16 cellular contexts compared by ENCODE assay signal in the genomic region with DNA sequence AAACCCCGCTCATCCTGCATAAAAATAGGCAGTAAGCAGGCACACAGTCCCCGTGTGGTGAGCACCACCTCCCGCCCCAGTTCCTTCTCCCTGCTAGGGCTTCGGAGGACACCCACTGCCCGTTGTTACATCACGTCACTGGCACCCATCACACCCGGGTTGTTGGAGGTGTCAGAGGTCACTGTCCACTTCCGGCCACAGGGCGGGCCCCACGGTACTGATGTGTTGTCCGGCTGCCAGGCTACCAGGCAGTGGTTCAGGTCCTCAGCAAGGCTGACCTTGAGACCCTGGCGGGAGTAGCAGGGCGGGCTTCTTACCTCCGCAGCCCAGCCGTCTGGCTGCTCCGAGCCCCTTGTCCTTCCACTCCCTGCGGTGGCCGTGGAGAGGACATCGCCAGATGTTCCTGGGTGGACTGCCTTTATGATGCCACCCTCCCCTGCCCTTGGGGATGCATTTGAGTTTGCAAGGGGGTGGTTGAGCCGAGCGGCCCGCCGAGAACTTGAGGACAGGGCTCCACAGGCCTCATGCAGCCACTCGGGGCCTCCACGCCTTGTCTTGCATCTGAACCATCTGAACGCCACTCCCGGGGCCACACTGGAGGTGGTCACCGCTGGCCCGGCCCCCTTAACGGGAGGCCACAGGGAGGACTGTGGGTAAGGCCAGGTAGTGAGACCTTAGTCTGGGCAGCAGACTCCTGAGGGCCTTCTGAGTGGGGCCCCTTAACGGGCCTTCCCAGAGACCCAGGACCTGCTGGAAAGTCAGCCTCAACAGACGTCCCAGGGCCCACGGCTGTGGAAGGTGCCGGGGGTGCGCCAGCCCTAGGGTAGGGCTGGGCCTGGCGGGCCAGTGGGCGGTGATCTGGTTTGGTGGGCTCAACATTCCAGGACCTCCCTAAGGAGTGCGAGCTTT. TPM values are rescaled to one million over a fixed set of nuclear protein-coding genes. Genes with fewer than 3 reads are reported as not detected.
DNase-seq lines count a peak whose midpoint lies in the region; ATAC-seq, FAIRE-seq and TF ChIP-seq lines count a peak whose summit lies in the region.
"Had no signal": no experiment of that assay in that cellular context is flagged by ENCODE, and none has a peak within 500 bp of the region (broad histone marks: within the 10 kb centered on the region; RNA-seq: fewer than 3 reads in every experiment).

No MANE protein-coding gene starts in this region.

- H3K36me3 Mint-ChIP-seq in neural progenitor cell: no peaks in the 10 kb centered on the region

- no peak overlapping the region for H3K27ac Mint-ChIP-seq in neural progenitor cell
- H3K27ac Mint-ChIP-seq: T-helper 1 cell treated with Interleukin-12 subunit alpha and Interleukin-12 subunit beta and Interleukin-4 antibody, amounts not matched to agents 30 μg/mL and 1 μg/mL, for 36 hours had no signal

- H3K79me2 ChIP-seq in SK-N-SH (ENCODE audit: insufficient read depth): no peaks in the 10 kb centered on the region
- no peaks in the 10 kb centered on the region for H3K79me2 ChIP-seq in neural progenitor cell (ENCODE audit: low read depth)

- H3K4me3 ChIP-seq in SK-N-SH (ENCODE audit: low read depth in 2 of 2, low read length in 1 of 2): no peak overlapping the region
- H3K4me3 ChIP-seq in H7 (ENCODE audit: insufficient read depth, low read depth, low read length): no peak overlapping the region
- no peak overlapping the region for H3K4me3 ChIP-seq in pancreas
- no peak overlapping the region for H3K4me3 ChIP-seq in neural progenitor cell
- H3K4me3 ChIP-seq: esophagus muscularis mucosa, gastroesophageal sphincter, left ventricle myocardium inferior, upper lobe of right lung had no signal

- TF ChIP-seq CTCF in SK-N-SH (IDR thresholded peaks at IDR 0.05): no peak
- TF ChIP-seq CTCF in pancreas (IDR thresholded peaks at IDR 0.05): no peak
- TF ChIP-seq CTCF in neural progenitor cell (IDR thresholded peaks at IDR 0.05): no peak

- no peak overlapping the region for H3K4me3 Mint-ChIP-seq in neural progenitor cell
- H3K4me3 Mint-ChIP-seq: T-helper 1 cell treated with Interleukin-12 subunit alpha and Interleukin-12 subunit beta and Interleukin-4 antibody, amounts not matched to agents 30 μg/mL and 1 μg/mL, for 36 hours had no signal

- H3K4me1 ChIP-seq in SK-N-SH (ENCODE audit: control insufficient read depth in 1 of 2, insufficient read depth in 2 of 2, low read depth in 1 of 2, low read length in 1 of 2): peaks cover 0 to 6% of the 10 kb centered on the region in 2 experiments; a peak in 1 of 4 replicates
- peaks cover 8 to 11% (median 9%) of the 10 kb centered on the region in 3 donors for H3K4me1 ChIP-seq in pancreas
- H3K4me1 ChIP-seq in neural progenitor cell: no peaks in the 10 kb centered on the region
- H3K4me1 ChIP-seq: upper lobe of right lung had no signal

- H4K20me1 ChIP-seq in SK-N-SH (ENCODE audit: insufficient read depth): no peaks in the 10 kb centered on the region
- no peaks in the 10 kb centered on the region for H4K20me1 ChIP-seq in neural progenitor cell (ENCODE audit: low read depth)

- CTCF ChIA-PET in SK-N-SH (lab: Yijun Ruan, JAX): interaction anchor here (0.8 to 6.7 kb wide), 9 partner anchors 30 to 176 kb away, joined by 3 to 51 read pairs (median 8); no protein-coding TSS in a partner anchor

- POLR2A ChIA-PET in SK-N-SH (lab: Yijun Ruan, JAX): no interaction called here

- TF ChIP-seq EP300 in SK-N-SH (IDR thresholded peaks at IDR 0.05; ENCODE audit: borderline replicate concordance in 1 of 2, low read depth in 1 of 2, low read length in 1 of 2): no peak

- H3K4me2 ChIP-seq in SK-N-SH (no peak overlapping the region), neural progenitor cell (no peak overlapping the region)

- H3K4me1 Mint-ChIP-seq in neural progenitor cell: peaks cover 4% of the 10 kb centered on the region

- H2AFZ ChIP-seq in SK-N-SH (ENCODE audit: low read depth): no peak overlapping the region
- H2AFZ ChIP-seq in neural progenitor cell (replicated peaks): no peak overlapping the region

- H3K27me3 ChIP-seq in SK-N-SH (ENCODE audit: insufficient read depth): no peaks in the 10 kb centered on the region
- no peaks in the 10 kb centered on the region for H3K27me3 ChIP-seq in H7 (ENCODE audit: control insufficient read depth, insufficient read depth, low read length)
- no peaks in the 10 kb centered on the region for H3K27me3 ChIP-seq in pancreas
- H3K27me3 ChIP-seq in neural progenitor cell: peaks cover 14% of the 10 kb centered on the region
- H3K27me3 ChIP-seq: esophagus muscularis mucosa, gastroesophageal sphincter, upper lobe of right lung had no signal

- ATAC-seq in SK-N-SH treated with all-trans-retinoic acid at 6 μM for 48 hours (no peak), pancreas (no peak), HG03469 (IDR thresholded peaks at IDR 0.05; ENCODE audit: unreplicated experiment) (no peak), GM18907 (IDR thresholded peaks at IDR 0.05; ENCODE audit: unreplicated experiment) (no peak)

- no peaks in the 10 kb centered on the region for H3K36me3 ChIP-seq in SK-N-SH (replicated peaks in 1 of 2; ENCODE audit: control insufficient read depth in 1 of 2, insufficient read depth in 2 of 2, low read length in 1 of 2)
- H3K36me3 ChIP-seq in H7 (replicated peaks; ENCODE audit: control insufficient read depth, insufficient read depth, low read length): no peaks in the 10 kb centered on the region
- H3K36me3 ChIP-seq in pancreas: no peaks in the 10 kb centered on the region
- H3K36me3 ChIP-seq in neural progenitor cell: peaks cover 3% of the 10 kb centered on the region
- H3K36me3 ChIP-seq: left ventricle myocardium inferior, upper lobe of right lung, WERI-Rb-1 had no signal

- DNase-seq in SK-N-SH: peak; percentile 27
- DNase-seq in H7: peak; percentile 61
- DNase-seq in hepatic stellate cell (ENCODE audit: low spot score): peak; percentile 4
- peak in 5 of 6 donors; percentile 12 to 74 (median 29) for DNase-seq in pancreas
- no peak for DNase-seq in neural progenitor cell (ENCODE audit: low spot score)

- 83% methylated on average over 19 of the region's 38 CpGs for WGBS in SK-N-SH (ENCODE audit: low lambda C conversion rate)
- 64 to 70% methylated on average over 38 of the region's 38 CpGs for WGBS in pancreas, 2 donors

- no peaks in the 10 kb centered on the region for H3K9me3 Mint-ChIP-seq in neural progenitor cell
- H3K9me3 Mint-ChIP-seq: T-helper 1 cell treated with Interleukin-12 subunit alpha and Interleukin-12 subunit beta and Interleukin-4 antibody, amounts not matched to agents 30 μg/mL and 1 μg/mL, for 36 hours had no signal

- H3K27ac ChIP-seq in SK-N-SH (ENCODE audit: low read depth in 2 of 2, low read length in 1 of 2) (no peak overlapping the region), pancreas (no peak overlapping the region), neural progenitor cell (no peak overlapping the region)
- H3K27ac ChIP-seq: 22Rv1, esophagus muscularis mucosa, gastroesophageal sphincter, left ventricle myocardium inferior, upper lobe of right lung, WERI-Rb-1 had no signal

- H3F3A ChIP-seq in SK-N-SH (replicated peaks; ENCODE audit: insufficient read depth) (no peaks in the 10 kb centered on the region), neural progenitor cell (ENCODE audit: low read depth) (no peaks in the 10 kb centered on the region)

- TF ChIP-seq RAD21 in SK-N-SH (IDR thresholded peaks at IDR 0.05; ENCODE audit: low read length): no peak

- FAIRE-seq in pancreas (lab: Jason Lieb, UNC): no peak
- FAIRE-seq: astrocyte had no signal

- no peaks in the 10 kb centered on the region for H3K27me3 Mint-ChIP-seq in neural progenitor cell (ENCODE audit: insufficient read depth, low read depth)

- H3K9me3 ChIP-seq in SK-N-SH (no peaks in the 10 kb centered on the region), pancreas (no peaks in the 10 kb centered on the region), neural progenitor cell (ENCODE audit: low read depth) (no peaks in the 10 kb centered on the region)
- H3K9me3 ChIP-seq: esophagus muscularis mucosa, gastroesophageal sphincter, left ventricle myocardium inferior, upper lobe of right lung had no signal

- H3K9ac ChIP-seq in SK-N-SH: no peak overlapping the region
- no peak overlapping the region for H3K9ac ChIP-seq in neural progenitor cell

- no peaks in the 10 kb centered on the region for H3K9me2 ChIP-seq in SK-N-SH

- intact Hi-C loops in pancreas (cut with DNase I): no loop called here

TF ChIP-seq in SK-N-SH, 30 proteins besides CTCF, POLR2A, EP300 and RAD21 (continues in another document):
- TF ChIP-seq FOXM1 (IDR thresholded peaks at IDR 0.05; ENCODE audit: low read depth) (no peak), SMC3 (IDR thresholded peaks at IDR 0.05; ENCODE audit: low read depth, low read length) (no peak), TEAD4 (IDR thresholded peaks at IDR 0.05; ENCODE audit: borderline replicate concordance, insufficient read depth) (no peak), SIN3A (IDR thresholded peaks at IDR 0.05; ENCODE audit: borderline replicate concordance, low read depth, low read length) (no peak)

TF ChIP-seq in SK-N-SH treated with all-trans-retinoic acid at 6 μM for 48 hours, 23 proteins besides CTCF, POLR2A, EP300 and RAD21:
- no peak for TF ChIP-seq ZFP3 (CRISPR knock-in tag; IDR thresholded peaks at IDR 0.05)
- no peak for TF ChIP-seq TCF4 (CRISPR knock-in tag; IDR thresholded peaks at IDR 0.05; ENCODE audit: borderline replicate concordance)
- no peak for TF ChIP-seq GLIS3 (CRISPR knock-in tag; IDR thresholded peaks at IDR 0.05)
- no peak for TF ChIP-seq OSR1 (CRISPR knock-in tag; IDR thresholded peaks at IDR 0.05)
- TF ChIP-seq ISL1 (CRISPR knock-in tag; IDR thresholded peaks at IDR 0.05): no peak
- no peak for TF ChIP-seq ARNTL (CRISPR knock-in tag; IDR thresholded peaks at IDR 0.05; ENCODE audit: borderline replicate concordance, low read depth)
- TF ChIP-seq ZNF565 (CRISPR knock-in tag; conservative IDR thresholded peaks at IDR 0.05; ENCODE audit: low read depth): no peak
- no peak for TF ChIP-seq ZFP30 (CRISPR knock-in tag; IDR thresholded peaks at IDR 0.05)
- TF ChIP-seq PPARA (CRISPR knock-in tag; IDR thresholded peaks at IDR 0.05; ENCODE audit: borderline replicate concordance): no peak
- TF ChIP-seq ZNF70 (CRISPR knock-in tag; IDR thresholded peaks at IDR 0.05): no peak

RNA-seq across cellular contexts. Expression of a gene that starts 27.1 kb away (rescaled TPM):
- 0.02 TPM in 2 replicates for polyA plus RNA-seq in SK-N-SH (2012; rRNA removed)
- polyA plus RNA-seq in SK-N-SH (2012; cell fraction: cytosol; rRNA removed): not detected in 2 replicates
- 0.14 and 0.19 TPM in 2 replicates for polyA plus RNA-seq in SK-N-SH (2012; cell fraction: nucleus; rRNA removed)
- 0.11 TPM in 1 of 2 replicates, not detected in the other for total RNA-seq in H7 (2014; rRNA removed; shearing (Covaris generic))
- 10 to 100 TPM in 1 of 6 donors, 1 to 10 TPM in 2, under 1 TPM in 3; 0.19 to 12.5 (median 0.91) TPM for total RNA-seq in pancreas
- polyA plus RNA-seq in pancreas: under 1 TPM; 0.49 to 0.52 TPM
- not detected in 2 replicates for total RNA-seq in neural progenitor cell (ENCODE audit: low replicate concordance)

RNA-seq across cellular contexts. Expression of a gene that starts 32.5 kb away (rescaled TPM):
- polyA plus RNA-seq in SK-N-SH (2012; rRNA removed): 7.7 and 11.0 TPM in 2 replicates
- 3.9 and 5.9 TPM in 2 replicates for polyA plus RNA-seq in SK-N-SH (2012; cell fraction: cytosol; rRNA removed)
- 52.8 and 69.2 TPM in 2 replicates for polyA plus RNA-seq in SK-N-SH (2012; cell fraction: nucleus; rRNA removed)
- 20.8 and 21.4 TPM in 2 replicates for total RNA-seq in H7 (2014; rRNA removed; shearing (Covaris generic))
- total RNA-seq in pancreas: 10 to 100 TPM; 17.7 to 26.3 (median 21.9) TPM
- 10 to 100 TPM; 19.1 to 43.8 TPM for polyA plus RNA-seq in pancreas
- total RNA-seq in neural progenitor cell (ENCODE audit: low replicate concordance): 3.0 and 13.7 TPM in 2 replicates
